Comparison of ENCODE assay signal across 13 cellular contexts in genomic region chr3:36764704-36765038, GRCh38. TPM values are rescaled to one million over a fixed set of nuclear protein-coding genes. Genes with fewer than 3 reads are reported as not detected.
DNase-seq lines count a peak whose midpoint lies in the region; ATAC-seq, FAIRE-seq and TF ChIP-seq lines count a peak whose summit lies in the region.
"Had no signal": no experiment of that assay in that cellular context is flagged by ENCODE, and none has a peak within 500 bp of the region (broad histone marks: within the 10 kb centered on the region; RNA-seq: fewer than 3 reads in every experiment).

No MANE protein-coding gene starts in this region.

- no peaks in the 10 kb centered on the region for H3K4me1 ChIP-seq in endothelial cell of umbilical vein (ENCODE audit: control insufficient read depth, extremely low read depth, insufficient read depth, low read length)
- H3K4me1 ChIP-seq: prostate gland had no signal

- no peaks in the 10 kb centered on the region for H4K20me1 ChIP-seq in endothelial cell of umbilical vein (replicated peaks; ENCODE audit: control insufficient read depth, extremely low read depth, insufficient read depth, low read length)

- no peak for DNase-seq in CD14-positive monocyte (ENCODE audit: low spot score)
- DNase-seq in Jurkat, Clone E6-1 (ENCODE audit: low read depth, low spot score): no peak
- no peak for DNase-seq in endothelial cell of umbilical vein (ENCODE audit: low read depth, low spot score)
- DNase-seq in osteocyte (ENCODE audit: extremely low spot score, unreplicated experiment): no peak
- DNase-seq in DMS153 treated with DMSO at 0.1 percent for 48 hours (lab: John Stamatoyannopoulos, UW; ENCODE audit: unreplicated experiment): no peak
- no peak for DNase-seq in hypothalamus (lab: John Stamatoyannopoulos, UW)
- DNase-seq: NCI-H187 had no signal

- CTCF ChIA-PET in endothelial cell of umbilical vein (lab: Charles Lee): no interaction called here

- H3K27ac Mint-ChIP-seq in CD14-positive monocyte: no peak overlapping the region
- no peak overlapping the region for H3K27ac Mint-ChIP-seq in osteocyte (ENCODE audit: unreplicated experiment)
- H3K27ac Mint-ChIP-seq: activated naive CD4-positive, alpha-beta T cell treated with anti-CD3 and anti-CD28 coated beads, Interleukin-2, amount 50 U/mL, for 72 hours had no signal

- peaks cover 11% of the 10 kb centered on the region for H3K4me1 Mint-ChIP-seq in CD14-positive monocyte
- H3K4me1 Mint-ChIP-seq in osteocyte (ENCODE audit: unreplicated experiment): peaks cover 4% of the 10 kb centered on the region

- H2AFZ ChIP-seq in endothelial cell of umbilical vein (ENCODE audit: low read depth, low read length): no peak overlapping the region

- no peak overlapping the region for H3K4me2 ChIP-seq in endothelial cell of umbilical vein (ENCODE audit: insufficient read depth, low read length)

- dilution Hi-C loops in endothelial cell of umbilical vein (cut with MboI; ENCODE audit: extremely low pct_ligation_motif_present, low sequenced_read_pairs): no loop called here

- H3K27ac ChIP-seq in endothelial cell of umbilical vein (ENCODE audit: insufficient read depth, low read depth, low read length): no peak overlapping the region
- H3K27ac ChIP-seq: prostate gland had no signal

- H3K4me3 Mint-ChIP-seq in CD14-positive monocyte (peak overlapping the region; percentile 68 to 87), osteocyte (ENCODE audit: unreplicated experiment) (peak overlapping the region; percentile 50)

- no peaks in the 10 kb centered on the region for H3K9me1 ChIP-seq in endothelial cell of umbilical vein (replicated peaks; ENCODE audit: control insufficient read depth, extremely low read depth, insufficient read depth, low read length)

- ATAC-seq in HG03139 (IDR thresholded peaks at IDR 0.05; ENCODE audit: unreplicated experiment) (no peak), HG03196 (IDR thresholded peaks at IDR 0.05; ENCODE audit: unreplicated experiment) (no peak)

- peaks cover 22 to 33% of the 10 kb centered on the region in 2 experiments for H3K27me3 ChIP-seq in endothelial cell of umbilical vein (ENCODE audit: control insufficient read depth in 2 of 2, insufficient read depth in 2 of 2, low read length in 2 of 2)

- H3K9me3 ChIP-seq in endothelial cell of umbilical vein (replicated peaks; ENCODE audit: control insufficient read depth, insufficient read depth, low read length): no peaks in the 10 kb centered on the region
- H3K9me3 ChIP-seq: prostate gland had no signal

- no peak for FAIRE-seq in endothelial cell of umbilical vein (lab: Jason Lieb, UNC)
- FAIRE-seq: GM12891, TTC549 had no signal

- peaks cover 0 to 4% of the 10 kb centered on the region in 2 donors for H3K36me3 Mint-ChIP-seq in CD14-positive monocyte
- H3K36me3 Mint-ChIP-seq in osteocyte (ENCODE audit: unreplicated experiment): no peaks in the 10 kb centered on the region

- H3K9ac ChIP-seq in endothelial cell of umbilical vein (replicated peaks; ENCODE audit: extremely low read depth, insufficient read depth, low read length): no peak overlapping the region

- POLR2A ChIA-PET in endothelial cell of umbilical vein (lab: Charles Lee): no interaction called here

- intact Hi-C loops in CD14-positive monocyte (cut with micrococcal nuclease): no loop called here
- intact Hi-C loops in endothelial cell of umbilical vein (cut with micrococcal nuclease): no loop called here

- peaks cover 61 to 70% (median 61%) of the 10 kb centered on the region in 3 donors for H3K27me3 Mint-ChIP-seq in CD14-positive monocyte (ENCODE audit: low read depth in 3 of 3)
- peaks cover 80% of the 10 kb centered on the region for H3K27me3 Mint-ChIP-seq in osteocyte (ENCODE audit: unreplicated experiment)

- no TSS peak for BruUV-seq in endothelial cell of umbilical vein (replicated peaks; lab: Mats Ljungman, UMichigan)

- H3K36me3 ChIP-seq in endothelial cell of umbilical vein (ENCODE audit: control insufficient read depth in 2 of 2, extremely low read depth in 1 of 2, insufficient read depth in 2 of 2, low read length in 2 of 2): no peaks in the 10 kb centered on the region
- H3K36me3 ChIP-seq: prostate gland had no signal

- H3K9me3 Mint-ChIP-seq in CD14-positive monocyte (peaks cover 0 to 24% (median 9%) of the 10 kb centered on the region in 7 donors), osteocyte (ENCODE audit: unreplicated experiment) (no peaks in the 10 kb centered on the region)
- H3K9me3 Mint-ChIP-seq: activated naive CD4-positive, alpha-beta T cell treated with anti-CD3 and anti-CD28 coated beads, Interleukin-2, amount 50 U/mL, for 72 hours had no signal

- no peaks in the 10 kb centered on the region for H3K79me2 ChIP-seq in endothelial cell of umbilical vein (ENCODE audit: control insufficient read depth, insufficient read depth, low read length)

- no peak for TF ChIP-seq CTCF in CD14-positive monocyte (IDR thresholded peaks at IDR 0.05)
- TF ChIP-seq CTCF in endothelial cell of umbilical vein (IDR thresholded peaks at IDR 0.05; ENCODE audit: extremely low read depth in 1 of 2, insufficient read depth in 1 of 2, low read depth in 1 of 2, low read length in 2 of 2): no peak
- TF ChIP-seq CTCF in osteocyte (IDR thresholded peaks at IDR 0.05): no peak

- no peak for TF ChIP-seq POLR2A in endothelial cell of umbilical vein (IDR thresholded peaks at IDR 0.05; ENCODE audit: low read depth, low read length)

- H3K4me3 ChIP-seq in Jurkat, Clone E6-1 (ENCODE audit: low read length): peak overlapping the region; percentile 13; the same call in 1 of the 2 replicates
- no peak overlapping the region for H3K4me3 ChIP-seq in endothelial cell of umbilical vein (replicated peaks in 1 of 3; ENCODE audit: insufficient read depth in 1 of 3, low read depth in 1 of 3, low read length in 3 of 3)

TF ChIP-seq in endothelial cell of umbilical vein, 7 proteins besides CTCF, POLR2A, EP300 and RAD21:
- no peak for TF ChIP-seq POLR2AphosphoS5 (IDR thresholded peaks at IDR 0.05; ENCODE audit: insufficient read depth, low read depth, low read length)
- TF ChIP-seq EZH2 (IDR thresholded peaks at IDR 0.05; ENCODE audit: borderline replicate concordance, low read depth, low read length, severe bottlenecking): peak; percentile 81
- no peak for TF ChIP-seq FOS (IDR thresholded peaks at IDR 0.05; ENCODE audit: borderline replicate concordance, insufficient read depth, low read length)
- TF ChIP-seq, protein P1, sequence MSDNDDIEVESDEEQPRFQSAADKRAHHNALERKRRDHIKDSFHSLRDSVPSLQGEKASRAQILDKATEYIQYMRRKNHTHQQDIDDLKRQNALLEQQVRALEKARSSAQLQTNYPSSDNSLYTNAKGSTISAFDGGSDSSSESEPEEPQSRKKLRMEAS (IDR thresholded peaks at IDR 0.05; ENCODE audit: insufficient read depth, insufficient read length): no peak

RNA-seq across cellular contexts. Expression of gene DCLK3, which starts 0.3 kb away (rescaled TPM):
- polyA plus RNA-seq in CD14-positive monocyte: not detected
- polyA plus RNA-seq in Jurkat, Clone E6-1 (2012; ENCODE audit: insufficient read depth, insufficient read length): 1.1 TPM
- total RNA-seq in endothelial cell of umbilical vein: not detected in 2 replicates
- not detected in 2 replicates for polyA plus RNA-seq in endothelial cell of umbilical vein
- not detected in 2 replicates for polyA plus RNA-seq in endothelial cell of umbilical vein (2011; cell fraction: cytosol; rRNA removed)
- polyA plus RNA-seq in endothelial cell of umbilical vein (2011; cell fraction: nucleus; rRNA removed): not detected in 2 replicates
- not detected in 2 replicates for polyA plus RNA-seq in endothelial cell of umbilical vein (2012)
- polyA minus RNA-seq in endothelial cell of umbilical vein: not detected in 2 replicates
- not detected for polyA minus RNA-seq in endothelial cell of umbilical vein (2011; cell fraction: cytosol; rRNA and poly(A)+ RNA removed)
- polyA minus RNA-seq in endothelial cell of umbilical vein (2011; cell fraction: nucleus; rRNA and poly(A)+ RNA removed): not detected in 2 replicates
- not detected in 2 replicates for total RNA-seq in osteocyte
